34 cellular contexts compared by ENCODE assay signal in the genomic region with DNA sequence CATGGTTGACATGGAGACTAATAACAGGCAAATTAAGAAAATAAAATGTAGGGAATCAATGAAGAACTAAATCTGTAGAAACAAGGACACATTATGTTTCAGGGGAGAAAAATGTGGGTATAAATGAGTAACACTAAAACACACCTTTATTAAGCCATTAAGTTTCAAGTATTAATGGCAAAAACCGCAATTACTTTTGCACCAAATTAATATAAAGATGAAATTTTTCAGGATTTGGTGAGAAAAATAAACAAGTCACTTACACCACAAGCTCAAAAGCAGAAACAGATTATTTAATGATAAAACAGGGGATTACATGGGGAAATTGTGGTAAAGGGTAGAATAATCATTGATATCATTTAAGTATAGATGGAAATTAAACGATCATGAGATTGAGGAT.
DNase-seq lines count a peak whose midpoint lies in the region; ATAC-seq, FAIRE-seq and TF ChIP-seq lines count a peak whose summit lies in the region.
"Had no signal": no experiment of that assay in that cellular context is flagged by ENCODE, and none has a peak within 500 bp of the region (broad histone marks: within the 10 kb centered on the region; RNA-seq: fewer than 3 reads in every experiment).

No MANE protein-coding gene starts in this region.

- no peaks in the 10 kb centered on the region for H3K4me1 Mint-ChIP-seq in CD4-positive, alpha-beta memory T cell
- no peaks in the 10 kb centered on the region for H3K4me1 Mint-ChIP-seq in T-cell
- H3K4me1 Mint-ChIP-seq: B cell; CD14-positive monocyte; CD4-positive, CD25-positive, alpha-beta regulatory T cell; CD8-positive, alpha-beta memory T cell had no signal

- TF ChIP-seq CTCF in HepG2 (CRISPR knock-in tag; IDR thresholded peaks at IDR 0.05) (no peak), right lobe of liver (IDR thresholded peaks at IDR 0.05) (no peak), A549 (IDR thresholded peaks at IDR 0.05) (no peak), GM12878 (IDR thresholded peaks at IDR 0.05 in 2 of 3, conservative IDR thresholded peaks at IDR 0.05 in 1 of 3; ENCODE audit: control insufficient read depth in 2 of 3, extremely low read depth in 1 of 3, insufficient read depth in 1 of 3, low read depth in 3 of 3, low read length in 3 of 3) (no peak)

- BruUV-seq in HepG2 (replicated peaks; lab: Mats Ljungman, UMichigan), result no TSS peak
- BruUV-seq in GM12878 (replicated peaks; lab: Mats Ljungman, UMichigan), result no TSS peak

- no peak overlapping the region for H2AFZ ChIP-seq in HepG2 (ENCODE audit: low read length)
- no peak overlapping the region for H2AFZ ChIP-seq in GM12878 (ENCODE audit: control insufficient read depth, low read depth, low read length)

- WGBS in HepG2 (ENCODE audit: low lambda C conversion rate), result 3% methylated on average over 2 of the region's 2 CpGs
- WGBS in right lobe of liver (ENCODE audit: insufficient coverage, low coverage, low lambda C conversion rate, missing lambda C conversion rate), result 77% methylated on average over 2 of the region's 2 CpGs
- WGBS in A549 (ENCODE audit: missing lambda C conversion rate), result 38% methylated on average over 2 of the region's 2 CpGs
- WGBS in GM12878 (ENCODE audit: insufficient coverage, insufficient replicate concordance, low lambda C conversion rate, missing lambda C conversion rate), result 13% methylated on average over 2 of the region's 2 CpGs

- SMC1A ChIA-PET in GM12878 (lab: Charles Lee; ENCODE audit: uncharacterized antibody, unreplicated experiment), result no interaction called here

- H4K20me1 ChIP-seq in HepG2 (ENCODE audit: insufficient read depth, low read length) (no peaks in the 10 kb centered on the region), GM12878 (ENCODE audit: control insufficient read depth, insufficient read depth) (no peaks in the 10 kb centered on the region)
- H4K20me1 ChIP-seq: BLaER1; BLaER1 treated with 17β-estradiol and CSF1 and Interleukin-3, amounts not matched to agents 10 nM and 100 nM had no signal

- H3K9ac ChIP-seq in HepG2 (ENCODE audit: insufficient read depth, low read depth, low read length) (no peak overlapping the region), GM12878 (ENCODE audit: control insufficient read depth, insufficient read depth, low read length) (no peak overlapping the region)
- H3K9ac ChIP-seq: BLaER1; BLaER1 treated with 17β-estradiol and CSF1 and Interleukin-3, amounts not matched to agents 10 nM and 100 nM had no signal

- no peak overlapping the region for H3K4me3 ChIP-seq in HepG2 (replicated peaks in 1 of 3; ENCODE audit: insufficient read depth in 1 of 3, low read depth in 2 of 3, low read length in 3 of 3)
- no peak overlapping the region for H3K4me3 ChIP-seq in right lobe of liver
- no peak overlapping the region for H3K4me3 ChIP-seq in A549
- H3K4me3 ChIP-seq in GM12878, result no peak overlapping the region
- no peak overlapping the region for H3K4me3 ChIP-seq in CD4-positive, alpha-beta memory T cell (ENCODE audit: low read length in 2 of 2)
- H3K4me3 ChIP-seq: BLaER1; BLaER1 treated with 17β-estradiol and CSF1 and Interleukin-3, amounts not matched to agents 10 nM and 100 nM had no signal

- H3K27ac ChIP-seq in HepG2 (ENCODE audit: extremely low read length, insufficient read depth, low read length) (no peak overlapping the region), right lobe of liver (no peak overlapping the region), A549 (no peak overlapping the region), GM12878 (ENCODE audit: control insufficient read depth, insufficient read depth) (no peak overlapping the region)
- no peak overlapping the region for H3K27ac ChIP-seq in CD4-positive, alpha-beta memory T cell (ENCODE audit: low read depth, low read length)
- H3K27ac ChIP-seq: 22Rv1; BLaER1; BLaER1 treated with 17β-estradiol and CSF1 and Interleukin-3, amounts not matched to agents 10 nM and 100 nM; C4-2B had no signal

- FAIRE-seq in HepG2 (lab: Jason Lieb, UNC) (no peak), A549 (lab: Jason Lieb, UNC) (peak; percentile 59), GM12878 (lab: Jason Lieb, UNC) (no peak), HTR-8/SVneo (lab: Jason Lieb, UNC) (no peak)
- FAIRE-seq: D721Med had no signal

- TF ChIP-seq RAD21 in HepG2 (CRISPR knock-in tag; IDR thresholded peaks at IDR 0.05) (no peak), A549 (conservative IDR thresholded peaks at IDR 0.05 in 1 of 2, IDR thresholded peaks at IDR 0.05 in 1 of 2) (no peak), GM12878 (IDR thresholded peaks at IDR 0.05; ENCODE audit: insufficient read depth, low read depth, low read length) (no peak)

- no peak overlapping the region for H3K27ac Mint-ChIP-seq in CD4-positive, alpha-beta memory T cell
- no peak overlapping the region for H3K27ac Mint-ChIP-seq in T-cell
- H3K27ac Mint-ChIP-seq: B cell; CD14-positive monocyte; CD4-positive, alpha-beta T cell; CD4-positive, CD25-positive, alpha-beta regulatory T cell; CD8-positive, alpha-beta memory T cell; CD8-positive, alpha-beta T cell had no signal

- ATAC-seq in HepG2 (no peak), right lobe of liver (no peak), A549 (no peak), GM12878 (no peak), T-cell (replicated peaks in 1 of 4) (no peak)
- ATAC-seq: CD8-positive, alpha-beta T cell had no signal

- intact Hi-C loops in HepG2 (cut with micrococcal nuclease; ENCODE audit: unreplicated experiment) (no loop called here), right lobe of liver (cut with DNase I) (no loop called here), GM12878 (cut with micrococcal nuclease; ENCODE audit: unreplicated experiment) (no loop called here)
- intact Hi-C loops in CD4-positive, alpha-beta memory T cell (cut with micrococcal nuclease), result no loop called here

- H3K9me3 Mint-ChIP-seq in CD4-positive, alpha-beta memory T cell, result peaks cover 0 to 18% (median 8%) of the 10 kb centered on the region in 8 donors
- H3K9me3 Mint-ChIP-seq in T-cell, result peaks cover 0 to 10% (median 5%) of the 10 kb centered on the region in 3 donors
- H3K9me3 Mint-ChIP-seq: CD8-positive, alpha-beta T cell had no signal

- H3K4me3 Mint-ChIP-seq in CD4-positive, alpha-beta memory T cell, result no peak overlapping the region
- H3K4me3 Mint-ChIP-seq in T-cell, result no peak overlapping the region
- H3K4me3 Mint-ChIP-seq: B cell; CD14-positive monocyte; CD4-positive, alpha-beta T cell; CD4-positive, CD25-positive, alpha-beta regulatory T cell; CD8-positive, alpha-beta memory T cell; CD8-positive, alpha-beta T cell had no signal

- TF ChIP-seq POLR2A in HepG2 (IDR thresholded peaks at IDR 0.05; ENCODE audit: insufficient read depth in 1 of 2, low read depth in 2 of 2, low read length in 2 of 2) (no peak), right lobe of liver (IDR thresholded peaks at IDR 0.05) (no peak), A549 (IDR thresholded peaks at IDR 0.05; ENCODE audit: low read length) (no peak), GM12878 (IDR thresholded peaks at IDR 0.05; ENCODE audit: low read depth, low read length) (no peak)

- H3K36me3 ChIP-seq in HepG2 (replicated peaks in 1 of 2; ENCODE audit: control insufficient read depth in 1 of 2, insufficient read depth in 2 of 2, low read length in 2 of 2) (no peaks in the 10 kb centered on the region), right lobe of liver (no peaks in the 10 kb centered on the region), GM12878 (ENCODE audit: control insufficient read depth in 2 of 2, insufficient read depth in 2 of 2, low read length in 1 of 2) (no peaks in the 10 kb centered on the region)
- H3K36me3 ChIP-seq in CD4-positive, alpha-beta memory T cell (ENCODE audit: insufficient read depth, low read length), result no peaks in the 10 kb centered on the region
- H3K36me3 ChIP-seq: BE2C; BLaER1; BLaER1 treated with 17β-estradiol and CSF1 and Interleukin-3, amounts not matched to agents 10 nM and 100 nM had no signal

- H3K9me3 ChIP-seq in HepG2 (ENCODE audit: low read length) (no peaks in the 10 kb centered on the region), right lobe of liver (no peaks in the 10 kb centered on the region), A549 (no peaks in the 10 kb centered on the region), GM12878 (replicated peaks; ENCODE audit: control insufficient read depth, insufficient read depth, low read length) (no peaks in the 10 kb centered on the region)
- peaks cover 0 to 4% of the 10 kb centered on the region in 2 donors for H3K9me3 ChIP-seq in CD4-positive, alpha-beta memory T cell (ENCODE audit: control insufficient read depth in 1 of 2, low read length in 2 of 2)
- H3K9me3 ChIP-seq: BE2C; BLaER1; BLaER1 treated with 17β-estradiol and CSF1 and Interleukin-3, amounts not matched to agents 10 nM and 100 nM; Caco-2 had no signal

- H3K4me1 ChIP-seq in HepG2 (ENCODE audit: insufficient read depth, low read length) (no peaks in the 10 kb centered on the region), right lobe of liver (no peaks in the 10 kb centered on the region), A549 (no peaks in the 10 kb centered on the region), GM12878 (ENCODE audit: control insufficient read depth, insufficient read depth, low read length) (no peaks in the 10 kb centered on the region)
- H3K4me1 ChIP-seq in CD4-positive, alpha-beta memory T cell (ENCODE audit: insufficient read depth, low read length), result no peaks in the 10 kb centered on the region
- H3K4me1 ChIP-seq: BLaER1; BLaER1 treated with 17β-estradiol and CSF1 and Interleukin-3, amounts not matched to agents 10 nM and 100 nM; Caco-2 had no signal

- in situ Hi-C loops in HepG2 (cut with HindIII; ENCODE audit: extremely low pct_ligation_motif_present, low pct_unique_long_range_greater_than_20kb) (no loop called here), GM12878 (cut with MboI) (no loop called here)

- POLR2A ChIA-PET in HepG2 (lab: Yijun Ruan, JAX) (no interaction called here), A549 (lab: Yijun Ruan, JAX) (no interaction called here), HEK293T (lab: Yijun Ruan, JAX) (no interaction called here), GM12878 (lab: Charles Lee) (no interaction called here), T-cell (lab: Charles Lee) (no interaction called here)
- POLR2A ChIA-PET in CD4-positive, alpha-beta memory T cell (lab: Charles Lee; ENCODE audit: partially characterized antibody), result no interaction called here

- RAD21 ChIA-PET in GM12878 (lab: Charles Lee; ENCODE audit: unreplicated experiment), result no interaction called here

- H3K36me3 Mint-ChIP-seq in CD4-positive, alpha-beta memory T cell, result no peaks in the 10 kb centered on the region
- no peaks in the 10 kb centered on the region for H3K36me3 Mint-ChIP-seq in T-cell
- H3K36me3 Mint-ChIP-seq: CD14-positive monocyte; CD4-positive, CD25-positive, alpha-beta regulatory T cell; CD8-positive, alpha-beta memory T cell; CD8-positive, alpha-beta T cell had no signal

- CTCF ChIA-PET in HepG2 (lab: Yijun Ruan, JAX; ENCODE audit: low intra/inter-chr PET ratio, low total read pairs) (no interaction called here), A549 (lab: Yijun Ruan, JAX) (interaction anchor here (0.6 kb wide), 1 partner anchor 375 kb away, joined by 3 read pairs; no protein-coding TSS in a partner anchor), HEK293T (lab: Yijun Ruan, JAX) (no interaction called here), GM12878 (lab: Yijun Ruan, JAX) (no interaction called here), T-cell (lab: Charles Lee) (no interaction called here)
- CTCF ChIA-PET in CD4-positive, alpha-beta memory T cell (lab: Charles Lee; ENCODE audit: partially characterized antibody), result no interaction called here

- H3K4me2 ChIP-seq in HepG2 (ENCODE audit: low read depth, low read length) (no peak overlapping the region), A549 (no peak overlapping the region), GM12878 (ENCODE audit: control insufficient read depth, insufficient read depth) (no peak overlapping the region)
- H3K4me2 ChIP-seq: BLaER1; BLaER1 treated with 17β-estradiol and CSF1 and Interleukin-3, amounts not matched to agents 10 nM and 100 nM had no signal

- no peak for DNase-seq in HepG2 (ENCODE audit: low spot score)
- no peak for DNase-seq in right lobe of liver
- no peak for DNase-seq in A549 (ENCODE audit: low read depth in 1 of 2, low spot score in 1 of 2)
- DNase-seq in HEK293T (ENCODE audit: extremely low spot score), result no peak
- DNase-seq in GM12878 (ENCODE audit: low read depth, low spot score), result no peak
- no peak for DNase-seq in HTR-8/SVneo (ENCODE audit: insufficient read length, low spot score)
- DNase-seq in CD4-positive, alpha-beta memory T cell, result no peak
- DNase-seq in T-cell, result no peak
- DNase-seq: 8988T; ACHN; AML-193; BE2C; C1 segment of cervical spinal cord; Caco-2; Calu3; CD4-positive, alpha-beta T cell; CD4-positive, CD25-positive, alpha-beta regulatory T cell; CD8-positive, alpha-beta memory T cell; CD8-positive, alpha-beta T cell; COR-L47; DMS 273 treated with DMSO at 0.1 percent for 48 hours; DMS153; DMS53; DMS79; DMS79 treated with DMSO at 0.1 percent for 48 hours; DND-41; EL had no signal

- H3K27me3 ChIP-seq in HepG2 (ENCODE audit: control insufficient read depth in 1 of 2, insufficient read depth in 2 of 2, low read length in 2 of 2) (no peaks in the 10 kb centered on the region), right lobe of liver (no peaks in the 10 kb centered on the region), GM12878 (replicated peaks in 1 of 2; ENCODE audit: control insufficient read depth in 2 of 2, insufficient read depth in 2 of 2, low read length in 1 of 2) (no peaks in the 10 kb centered on the region)
- H3K27me3 ChIP-seq in CD4-positive, alpha-beta memory T cell (ENCODE audit: insufficient read depth, low read length), result no peaks in the 10 kb centered on the region
- H3K27me3 ChIP-seq: BE2C; BLaER1; BLaER1 treated with 17β-estradiol and CSF1 and Interleukin-3, amounts not matched to agents 10 nM and 100 nM had no signal

- TF ChIP-seq EP300 in HepG2 (IDR thresholded peaks at IDR 0.05; ENCODE audit: low read depth in 2 of 2, low read length in 2 of 2) (no peak), HepG2 (CRISPR knock-in tag; IDR thresholded peaks at IDR 0.05; ENCODE audit: borderline replicate concordance) (no peak), A549 (IDR thresholded peaks at IDR 0.05) (no peak), GM12878 (IDR thresholded peaks at IDR 0.05; ENCODE audit: borderline replicate concordance in 1 of 2, control insufficient read depth in 1 of 2, low read depth in 2 of 2, low read length in 2 of 2) (no peak)

- no peaks in the 10 kb centered on the region for H3K27me3 Mint-ChIP-seq in CD4-positive, alpha-beta memory T cell
- no peaks in the 10 kb centered on the region for H3K27me3 Mint-ChIP-seq in T-cell
- H3K27me3 Mint-ChIP-seq: CD4-positive, alpha-beta T cell; CD4-positive, CD25-positive, alpha-beta regulatory T cell; CD8-positive, alpha-beta memory T cell had no signal

- H3K79me2 ChIP-seq in HepG2 (ENCODE audit: insufficient read depth, low read length) (no peaks in the 10 kb centered on the region), GM12878 (ENCODE audit: control insufficient read depth, insufficient read depth, low read length) (no peaks in the 10 kb centered on the region)
